8 cellular contexts compared by ENCODE assay signal in the genomic region with DNA sequence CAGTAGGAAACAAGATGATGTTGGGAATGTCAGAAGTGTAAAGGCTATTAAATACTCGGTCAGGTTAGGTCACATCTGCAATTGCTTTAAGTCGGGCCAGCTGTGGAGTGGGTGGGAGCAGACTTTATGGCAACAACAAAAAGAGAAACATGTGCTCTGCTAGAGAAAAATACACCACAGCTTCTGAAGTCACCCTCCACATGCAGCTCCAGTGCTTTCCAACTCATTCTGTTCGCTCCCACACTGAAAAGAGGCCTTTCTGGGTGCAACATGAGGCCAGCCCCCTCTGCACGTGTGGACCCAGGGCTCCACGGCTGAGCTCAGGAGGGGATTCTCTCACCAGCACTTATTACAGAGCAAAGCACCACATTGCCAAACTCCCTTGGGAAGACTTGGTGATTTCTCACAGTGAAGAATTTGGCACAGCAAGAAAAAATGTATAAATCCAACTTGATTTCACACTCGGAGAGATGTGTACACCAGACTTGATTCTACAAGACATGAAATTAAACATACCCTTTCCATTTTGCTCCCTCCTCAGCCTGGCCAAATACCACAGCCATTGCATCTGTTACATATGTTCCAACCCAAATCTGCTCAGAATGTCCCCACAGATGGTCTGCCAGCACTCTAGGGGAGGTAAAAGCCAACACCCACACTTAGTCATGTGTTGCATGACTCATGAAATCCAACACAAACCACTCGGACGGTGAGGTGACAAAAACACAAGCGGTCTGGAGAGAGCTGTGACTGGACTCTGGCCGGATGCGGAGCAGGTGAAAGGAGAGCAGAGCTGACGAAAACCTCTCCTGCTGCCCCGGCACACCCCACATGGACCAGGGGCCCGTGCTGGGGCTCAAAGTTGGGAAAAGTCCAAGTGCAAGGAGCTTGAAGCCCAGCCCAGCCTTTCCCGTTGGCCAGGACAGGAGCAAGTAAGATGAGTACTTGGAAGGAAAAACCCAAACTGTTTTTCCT.
DNase-seq lines count a peak whose midpoint lies in the region; ATAC-seq and TF ChIP-seq lines count a peak whose summit lies in the region.

No MANE protein-coding gene starts in this region.

- H3K27me3 Mint-ChIP-seq in activated T-helper 1 cell treated with anti-CD3 and anti-CD28 coated beads, Interleukin-12 subunit alpha, Interleukin-12 subunit beta, Interleukin-2, Interleukin-4 antibody, amounts not matched to agents 30 ng/mL and 10 ng/mL and 1 ng/mL, durations not matched to agents 14 hours and 24 hours and 36 hours (ENCODE audit: insufficient read depth): peaks cover 12% of the 10 kb centered on the region

- no peak overlapping the region for H3K4me3 Mint-ChIP-seq in activated T-helper 1 cell treated with anti-CD3 and anti-CD28 coated beads, Interleukin-12 subunit alpha, Interleukin-12 subunit beta, Interleukin-2, Interleukin-4 antibody, amounts not matched to agents 30 ng/mL and 10 ng/mL and 1 ng/mL, durations not matched to agents 14 hours and 24 hours and 36 hours

- H3K27ac ChIP-seq in HEK293 (ENCODE audit: extremely low read depth, low read depth, low read length): no peak overlapping the region
- no peak overlapping the region for H3K27ac ChIP-seq in WERI-Rb-1

- H3K36me3 ChIP-seq in HEK293 (ENCODE audit: control insufficient read depth in 2 of 2, insufficient read depth in 1 of 2, low read length in 2 of 2) (peaks cover 0 to 27% of the 10 kb centered on the region in 2 experiments; a peak in 1 of 3 replicates), WERI-Rb-1 (no peaks in the 10 kb centered on the region)

- DNase-seq in astrocyte of the cerebellum (ENCODE audit: low read depth) (peak; percentile 96), iris pigment epithelial cell (ENCODE audit: low read depth) (peak; percentile 97), superior temporal gyrus (ENCODE audit: extremely low spot score) (peak; percentile 73), WERI-Rb-1 (no peak)
- no peak for DNase-seq in activated T-helper 1 cell treated with anti-CD3 and anti-CD28 coated beads, Interleukin-12 subunit alpha, Interleukin-12 subunit beta, Interleukin-2, Interleukin-4 antibody, amounts not matched to agents 30 ng/mL and 10 ng/mL and 1 ng/mL, durations not matched to agents 14 hours and 24 hours and 36 hours (ENCODE audit: low spot score)
- no peak for DNase-seq in activated naive CD4-positive, alpha-beta T cell treated with anti-CD3 and anti-CD28 coated beads, Interleukin-2, amount 50 U/mL, for 16 hours

- no peaks in the 10 kb centered on the region for H3K9me3 ChIP-seq in HEK293 (ENCODE audit: control insufficient read depth, insufficient read depth, low read depth, low read length)
- no peaks in the 10 kb centered on the region for H3K9me3 ChIP-seq in WERI-Rb-1 (ENCODE audit: severe bottlenecking)

- TF ChIP-seq CTCF in HEK293 (tag by site-specific recombination; IDR thresholded peaks at IDR 0.05) (no peak), astrocyte of the cerebellum (IDR thresholded peaks at IDR 0.05; ENCODE audit: low read depth, low read length, missing control alignments) (no peak), WERI-Rb-1 (IDR thresholded peaks at IDR 0.05; ENCODE audit: low read depth, low read length) (no peak)

- H3K27me3 ChIP-seq in WERI-Rb-1 (ENCODE audit: insufficient read depth, low read depth, severe bottlenecking): no peaks in the 10 kb centered on the region

- H3K9me3 Mint-ChIP-seq in activated T-helper 1 cell treated with anti-CD3 and anti-CD28 coated beads, Interleukin-12 subunit alpha, Interleukin-12 subunit beta, Interleukin-2, Interleukin-4 antibody, amounts not matched to agents 30 ng/mL and 10 ng/mL and 1 ng/mL, durations not matched to agents 14 hours and 24 hours and 36 hours: no peaks in the 10 kb centered on the region

- no peaks in the 10 kb centered on the region for H3K36me3 Mint-ChIP-seq in activated T-helper 1 cell treated with anti-CD3 and anti-CD28 coated beads, Interleukin-12 subunit alpha, Interleukin-12 subunit beta, Interleukin-2, Interleukin-4 antibody, amounts not matched to agents 30 ng/mL and 10 ng/mL and 1 ng/mL, durations not matched to agents 14 hours and 24 hours and 36 hours (ENCODE audit: low read depth)

- no peak overlapping the region for H3K27ac Mint-ChIP-seq in activated T-helper 1 cell treated with anti-CD3 and anti-CD28 coated beads, Interleukin-12 subunit alpha, Interleukin-12 subunit beta, Interleukin-2, Interleukin-4 antibody, amounts not matched to agents 30 ng/mL and 10 ng/mL and 1 ng/mL, durations not matched to agents 14 hours and 24 hours and 36 hours

- in situ Hi-C loops in astrocyte of the cerebellum (cut with HindIII; ENCODE audit: low sequenced_read_pairs): no loop called here

- no peak for ATAC-seq in HG03108 (IDR thresholded peaks at IDR 0.05; ENCODE audit: unreplicated experiment)

- POLR2A ChIA-PET in HEK293 (lab: Yijun Ruan, JAX): interaction anchor here (0.6 kb wide), 1 partner anchor 15 kb away, joined by 4 read pairs; no protein-coding TSS in a partner anchor

- CTCF ChIA-PET in HEK293 (lab: Yijun Ruan, JAX): interaction anchor here (1.2 kb wide), 1 partner anchor 10 kb away, joined by 3 read pairs; no protein-coding TSS in a partner anchor

- H3K4me3 ChIP-seq in HEK293 (ENCODE audit: low read depth, low read length) (no peak overlapping the region), astrocyte of the cerebellum (ENCODE audit: low read depth, low read length) (no peak overlapping the region), WERI-Rb-1 (ENCODE audit: low read depth, low read length) (no peak overlapping the region)

- H3K4me1 Mint-ChIP-seq in activated T-helper 1 cell treated with anti-CD3 and anti-CD28 coated beads, Interleukin-12 subunit alpha, Interleukin-12 subunit beta, Interleukin-2, Interleukin-4 antibody, amounts not matched to agents 30 ng/mL and 10 ng/mL and 1 ng/mL, durations not matched to agents 14 hours and 24 hours and 36 hours (ENCODE audit: low read depth): no peaks in the 10 kb centered on the region

- intact Hi-C loops in activated T-helper 1 cell treated with anti-CD3 and anti-CD28 coated beads, Interleukin-12 subunit alpha, Interleukin-12 subunit beta, Interleukin-2, Interleukin-4 antibody, amounts not matched to agents 30 ng/mL and 10 ng/mL and 1 ng/mL, durations not matched to agents 14 hours and 24 hours and 36 hours (cut with micrococcal nuclease): no loop called here

- H3K4me1 ChIP-seq in HEK293 (ENCODE audit: control insufficient read depth, insufficient read depth, low read length): no peaks in the 10 kb centered on the region

TF ChIP-seq in HEK293, 187 proteins besides CTCF, POLR2A, EP300 and RAD21:
- TF ChIP-seq ZFHX2 (tag by site-specific recombination; conservative IDR thresholded peaks at IDR 0.05) (peak; percentile 68; the same call in 1 of the 2 replicates), ZNF155 (tag by site-specific recombination; IDR thresholded peaks at IDR 0.05) (no peak), ZNF747 (tag by site-specific recombination; IDR thresholded peaks at IDR 0.05) (no peak), GLIS1 (tag by site-specific recombination; IDR thresholded peaks at IDR 0.05) (peak; percentile 90), ZNF600 (tag by site-specific recombination; IDR thresholded peaks at IDR 0.05) (peak; percentile 85), GLIS2 (tag by site-specific recombination; IDR thresholded peaks at IDR 0.05) (0 out of 2 replicates have a peak, but pooled peaks have one; percentile 24)
- TF ChIP-seq, protein P1, sequence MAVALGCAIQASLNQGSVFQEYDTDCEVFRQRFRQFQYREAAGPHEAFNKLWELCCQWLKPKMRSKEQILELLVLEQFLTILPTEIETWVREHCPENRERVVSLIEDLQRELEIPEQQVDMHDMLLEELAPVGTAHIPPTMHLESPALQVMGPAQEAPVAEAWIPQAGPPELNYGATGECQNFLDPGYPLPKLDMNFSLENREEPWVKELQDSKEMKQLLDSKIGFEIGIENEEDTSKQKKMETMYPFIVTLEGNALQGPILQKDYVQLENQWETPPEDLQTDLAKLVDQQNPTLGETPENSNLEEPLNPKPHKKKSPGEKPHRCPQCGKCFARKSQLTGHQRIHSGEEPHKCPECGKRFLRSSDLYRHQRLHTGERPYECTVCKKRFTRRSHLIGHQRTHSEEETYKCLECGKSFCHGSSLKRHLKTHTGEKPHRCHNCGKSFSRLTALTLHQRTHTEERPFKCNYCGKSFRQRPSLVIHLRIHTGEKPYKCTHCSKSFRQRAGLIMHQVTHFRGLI (tag by site-specific recombination; IDR thresholded peaks at IDR 0.05): peak; percentile 95

Comparison
In these comparisons a context has a peak if more than half of its experiments do, and no peak if none do; other contexts are left out.
1. DNase-seq: peak in astrocyte of the cerebellum (single experiment), iris pigment epithelial cell (single experiment) and superior temporal gyrus (single experiment); none in activated T-helper 1 cell treated with anti-CD3 and anti-CD28 coated beads, Interleukin-12 subunit alpha, Interleukin-12 subunit beta, Interleukin-2, Interleukin-4 antibody, amounts not matched to agents 30 ng/mL and 10 ng/mL and 1 ng/mL, durations not matched to agents 14 hours and 24 hours and 36 hours (single experiment), WERI-Rb-1 (single experiment) and activated naive CD4-positive, alpha-beta T cell treated with anti-CD3 and anti-CD28 coated beads, Interleukin-2, amount 50 U/mL, for 16 hours (single experiment).